ENCODE assay signal across 8 cellular contexts in genomic region chr1:167219194-167219593, GRCh38. TPM values are rescaled to one million over a fixed set of nuclear protein-coding genes. Genes with fewer than 3 reads are reported as not detected.
DNase-seq lines count a peak whose midpoint lies in the region; ATAC-seq and TF ChIP-seq lines count a peak whose summit lies in the region.

No MANE protein-coding gene starts in this region.

- peak overlapping the region; percentile 87 for H3K4me3 Mint-ChIP-seq in T-helper 2 cell treated with Interferon-gamma antibody and Interleukin-4, amounts not matched to agents 5 μg/mL and 100 μg/mL, for 36 hours
- H3K4me3 Mint-ChIP-seq in T-helper 17 cell (peak overlapping the region; percentile 99), glutamatergic neuron (ENCODE audit: unreplicated experiment) (peak overlapping the region; percentile 96)

- intact Hi-C loops in stomach (cut with DNase I; ENCODE audit: low total_unique reads), result loop anchor here (10.0 kb wide), 1 partner anchor 144 kb away; no protein-coding TSS in a partner anchor
- intact Hi-C loops in left colon (cut with DNase I, micrococcal nuclease), result loop anchor here in 1 of 2 donors (5.0 kb wide), 1 partner anchor 147 kb away; no protein-coding TSS in a partner anchor

- TF ChIP-seq POLR2A in stomach (IDR thresholded peaks at IDR 0.05), result no peak

- H3K4me3 ChIP-seq in stomach, result peak overlapping the region; percentile 66 to 97 (median 94)

- peaks cover 4 to 32% (median 20%) of the 10 kb centered on the region in 4 donors for H3K4me1 ChIP-seq in stomach

- TF ChIP-seq CTCF in glutamatergic neuron (IDR thresholded peaks at IDR 0.05; ENCODE audit: partially characterized antibody, unreplicated experiment) (no peak), stomach (IDR thresholded peaks at IDR 0.05) (no peak)

- no peaks in the 10 kb centered on the region for H3K9me3 Mint-ChIP-seq in T-helper 2 cell treated with Interferon-gamma antibody and Interleukin-4, amounts not matched to agents 5 μg/mL and 100 μg/mL, for 36 hours
- H3K9me3 Mint-ChIP-seq in glutamatergic neuron (ENCODE audit: unreplicated experiment), result peaks cover 12% of the 10 kb centered on the region

- peak overlapping the region; percentile 97 for H3K27ac Mint-ChIP-seq in T-helper 2 cell treated with Interferon-gamma antibody and Interleukin-4, amounts not matched to agents 5 μg/mL and 100 μg/mL, for 36 hours
- H3K27ac Mint-ChIP-seq in T-helper 17 cell, result peak overlapping the region; percentile 96
- H3K27ac Mint-ChIP-seq in glutamatergic neuron (ENCODE audit: unreplicated experiment), result no peak overlapping the region

- 21 to 29% (median 25%) methylated on average over 5 of the region's 5 CpGs for WGBS in stomach, 5 donors

- DNase-seq in T-helper 2 cell treated with Interferon-gamma antibody and Interleukin-4, amounts not matched to agents 5 μg/mL and 100 μg/mL, for 36 hours (ENCODE audit: low spot score), result no peak
- DNase-seq in T-helper 2 cell (no peak), T-helper 17 cell (no peak), glutamatergic neuron (no peak), stomach (no peak), NCI-H2029 (lab: John Stamatoyannopoulos, UW) (no peak), left colon (no peak)
- DNase-seq in stimulated activated CD8-positive, alpha-beta memory T cell treated with anti-CD3 and anti-CD28 coated beads, Interleukin-4, amount 100 ng/mL, for 48 hours, result no peak

- peaks cover 1% of the 10 kb centered on the region for H3K36me3 Mint-ChIP-seq in T-helper 2 cell treated with Interferon-gamma antibody and Interleukin-4, amounts not matched to agents 5 μg/mL and 100 μg/mL, for 36 hours (ENCODE audit: low read depth)
- H3K36me3 Mint-ChIP-seq in T-helper 17 cell (ENCODE audit: low read depth), result peaks cover 2% of the 10 kb centered on the region
- H3K36me3 Mint-ChIP-seq in glutamatergic neuron (ENCODE audit: unreplicated experiment), result peaks cover 5% of the 10 kb centered on the region

- no peaks in the 10 kb centered on the region for H3K27me3 Mint-ChIP-seq in T-helper 2 cell treated with Interferon-gamma antibody and Interleukin-4, amounts not matched to agents 5 μg/mL and 100 μg/mL, for 36 hours (ENCODE audit: low read depth)
- H3K27me3 Mint-ChIP-seq in T-helper 17 cell (peaks cover 6% of the 10 kb centered on the region), glutamatergic neuron (ENCODE audit: unreplicated experiment) (peaks cover 15% of the 10 kb centered on the region)

- H3K36me3 ChIP-seq in stomach, result no peaks in the 10 kb centered on the region

- peak overlapping the region in 4 of 5 donors; percentile 84 to 99 (median 96) for H3K27ac ChIP-seq in stomach

- H3K27me3 ChIP-seq in stomach, result no peaks in the 10 kb centered on the region

- H3K9me3 ChIP-seq in T-helper 17 cell (ENCODE audit: control insufficient read depth, low read length, poor library complexity, severe bottlenecking) (no peaks in the 10 kb centered on the region), stomach (no peaks in the 10 kb centered on the region)

- H3K4me1 Mint-ChIP-seq in T-helper 2 cell treated with Interferon-gamma antibody and Interleukin-4, amounts not matched to agents 5 μg/mL and 100 μg/mL, for 36 hours (ENCODE audit: low read depth), result peaks cover 29% of the 10 kb centered on the region
- H3K4me1 Mint-ChIP-seq in T-helper 17 cell (peaks cover 25% of the 10 kb centered on the region), glutamatergic neuron (ENCODE audit: low read depth, unreplicated experiment) (peaks cover 17% of the 10 kb centered on the region)

- ATAC-seq in T-helper 17 cell, result no peak
- ATAC-seq in left colon, result no peak

- no peak for TF ChIP-seq EP300 in stomach (IDR thresholded peaks at IDR 0.05)

RNA-seq across cellular contexts. Expression of gene POU2F1, which starts 1.5 kb away (rescaled TPM):
- total RNA-seq in T-helper 17 cell (10 to 100 TPM; 28.7 to 31.2 TPM), glutamatergic neuron (ENCODE audit: unreplicated experiment) (37.7 TPM), stomach (10 to 100 TPM in 4 of 5 donors, 1 to 10 TPM in 1; 4.5 to 36.2 (median 15.8) TPM), left colon (10 to 100 TPM; 14.3 to 16.4 TPM)
- 1 to 10 TPM; 1.2 to 1.7 (median 1.7) TPM for polyA plus RNA-seq in stomach
